ENCODE assay signal across 8 cellular contexts in genomic region chr16:48353565-48354163, GRCh38. TPM values are rescaled to one million over a fixed set of nuclear protein-coding genes. Genes with fewer than 3 reads are reported as not detected.
DNase-seq lines count a peak whose midpoint lies in the region; ATAC-seq, FAIRE-seq and TF ChIP-seq lines count a peak whose summit lies in the region.

No MANE protein-coding gene starts in this region.

- no peak overlapping the region for H3K27ac ChIP-seq in endothelial cell of umbilical vein (ENCODE audit: insufficient read depth, low read depth, low read length)

- no peaks in the 10 kb centered on the region for H3K27me3 Mint-ChIP-seq in naive thymus-derived CD8-positive, alpha-beta T cell
- no peaks in the 10 kb centered on the region for H3K27me3 Mint-ChIP-seq in stimulated activated naive CD8-positive, alpha-beta T cell treated with anti-CD3 and anti-CD28 coated beads, Interleukin-15, amount 100 ng/mL, for 72 hours

- peaks cover 6% of the 10 kb centered on the region for H3K79me2 ChIP-seq in endothelial cell of umbilical vein (ENCODE audit: control insufficient read depth, insufficient read depth, low read length)

- intact Hi-C loops in endothelial cell of umbilical vein (cut with micrococcal nuclease) = loop anchor here (1.0 kb wide), 4 partner anchors 31 to 277 kb away; no protein-coding TSS in a partner anchor

- H3K9me3 Mint-ChIP-seq in naive thymus-derived CD8-positive, alpha-beta T cell = no peaks in the 10 kb centered on the region
- no peaks in the 10 kb centered on the region for H3K9me3 Mint-ChIP-seq in stimulated activated naive CD8-positive, alpha-beta T cell treated with anti-CD3 and anti-CD28 coated beads, Interleukin-15, amount 100 ng/mL, for 72 hours

- no TSS peak for BruUV-seq in endothelial cell of umbilical vein (replicated peaks; lab: Mats Ljungman, UMichigan)

- H3K4me3 ChIP-seq in endothelial cell of umbilical vein (replicated peaks in 1 of 3; ENCODE audit: insufficient read depth in 1 of 3, low read depth in 1 of 3, low read length in 3 of 3) = no peak overlapping the region

- H3K36me3 Mint-ChIP-seq in naive thymus-derived CD8-positive, alpha-beta T cell = peaks cover 0 to 64% (median 6%) of the 10 kb centered on the region in 3 donors

- peak; percentile 33 for FAIRE-seq in endothelial cell of umbilical vein (lab: Jason Lieb, UNC)

- CTCF ChIA-PET in endothelial cell of umbilical vein (lab: Charles Lee) = interaction anchor here (0.9 to 7.8 kb wide), 13 partner anchors 9 to 275 kb away, joined by 3 to 131 read pairs (median 7); partner anchors contain the start of gene N4BP1

- no peaks in the 10 kb centered on the region for H3K9me3 ChIP-seq in endothelial cell of umbilical vein (replicated peaks; ENCODE audit: control insufficient read depth, insufficient read depth, low read length)

- H3K27ac Mint-ChIP-seq in naive thymus-derived CD8-positive, alpha-beta T cell = peak overlapping the region; percentile 43 to 87 (median 71)
- H3K27ac Mint-ChIP-seq in stimulated activated naive CD8-positive, alpha-beta T cell treated with anti-CD3 and anti-CD28 coated beads, Interleukin-15, amount 100 ng/mL, for 72 hours = peak overlapping the region in 1 of 2 donors; percentile 78

- H4K20me1 ChIP-seq in endothelial cell of umbilical vein (replicated peaks; ENCODE audit: control insufficient read depth, extremely low read depth, insufficient read depth, low read length) = no peaks in the 10 kb centered on the region

- POLR2A ChIA-PET in endothelial cell of umbilical vein (lab: Charles Lee) = interaction anchor here (0.8 kb wide), 1 partner anchor 277 kb away, joined by 10 read pairs; no protein-coding TSS in a partner anchor
- POLR2A ChIA-PET in naive thymus-derived CD8-positive, alpha-beta T cell (lab: Charles Lee) = interaction anchor here (0.6 to 1.9 kb wide), 9 partner anchors 12 to 891 kb away, joined by 3 to 11 read pairs (median 4); no protein-coding TSS in a partner anchor

- peaks cover 6 to 9% of the 10 kb centered on the region in 2 experiments for H3K36me3 ChIP-seq in endothelial cell of umbilical vein (ENCODE audit: control insufficient read depth in 2 of 2, extremely low read depth in 1 of 2, insufficient read depth in 2 of 2, low read length in 2 of 2)

- H3K4me1 ChIP-seq in endothelial cell of umbilical vein (ENCODE audit: control insufficient read depth, extremely low read depth, insufficient read depth, low read length) = no peaks in the 10 kb centered on the region

- H3K4me1 Mint-ChIP-seq in naive thymus-derived CD8-positive, alpha-beta T cell = peaks cover 6 to 15% (median 9%) of the 10 kb centered on the region in 4 donors
- H3K4me1 Mint-ChIP-seq in stimulated activated naive CD8-positive, alpha-beta T cell treated with anti-CD3 and anti-CD28 coated beads, Interleukin-15, amount 100 ng/mL, for 72 hours = peaks cover 36% of the 10 kb centered on the region

- TF ChIP-seq CTCF in AG09319 (IDR thresholded peaks at IDR 0.05; ENCODE audit: low read depth, low read length) (peak; percentile 86), endothelial cell of umbilical vein (IDR thresholded peaks at IDR 0.05; ENCODE audit: extremely low read depth in 1 of 2, insufficient read depth in 1 of 2, low read depth in 1 of 2, low read length in 2 of 2) (peak; percentile 83 to 88)

- TF ChIP-seq POLR2A in endothelial cell of umbilical vein (IDR thresholded peaks at IDR 0.05; ENCODE audit: low read depth, low read length) = no peak

- no peaks in the 10 kb centered on the region for H3K27me3 ChIP-seq in endothelial cell of umbilical vein (ENCODE audit: control insufficient read depth in 2 of 2, insufficient read depth in 2 of 2, low read length in 2 of 2)

- peak; percentile 65 for ATAC-seq in GM18870 (IDR thresholded peaks at IDR 0.05; ENCODE audit: unreplicated experiment)
- ATAC-seq in HG03469 (IDR thresholded peaks at IDR 0.05; ENCODE audit: unreplicated experiment) = peak; percentile 59
- peak; percentile 97 to 98 for ATAC-seq in naive thymus-derived CD8-positive, alpha-beta T cell
- peak; percentile 80 for ATAC-seq in stimulated activated naive CD8-positive, alpha-beta T cell treated with anti-CD3 and anti-CD28 coated beads, Interleukin-15, amount 100 ng/mL, for 72 hours

- H3K9me1 ChIP-seq in endothelial cell of umbilical vein (replicated peaks; ENCODE audit: control insufficient read depth, extremely low read depth, insufficient read depth, low read length) = no peaks in the 10 kb centered on the region

- no peak overlapping the region for H3K4me2 ChIP-seq in endothelial cell of umbilical vein (ENCODE audit: insufficient read depth, low read length)

- DNase-seq in AG09319 (ENCODE audit: extremely low read depth, low read depth) (peak; percentile 42), NOMO-1 treated with dmso at 0.1 percent for 144 hours (lab: John Stamatoyannopoulos, UW; ENCODE audit: unreplicated experiment) (peak; percentile 71), endothelial cell of umbilical vein (ENCODE audit: low read depth, low spot score) (peak; percentile 75)
- peak; percentile 23 to 47 for DNase-seq in activated CD8-positive, alpha-beta memory T cell treated with anti-CD3 and anti-CD28 coated beads for 4 hours (ENCODE audit: low read depth in 2 of 2)
- DNase-seq in naive thymus-derived CD8-positive, alpha-beta T cell = peak; percentile 42 to 85 (median 69)
- DNase-seq in stimulated activated naive CD8-positive, alpha-beta T cell treated with anti-CD3 and anti-CD28 coated beads, Interleukin-15, amount 100 ng/mL, for 72 hours = peak; percentile 66 to 67

- dilution Hi-C loops in endothelial cell of umbilical vein (cut with MboI; ENCODE audit: extremely low pct_ligation_motif_present, low sequenced_read_pairs) = no loop called here

- H3K9ac ChIP-seq in endothelial cell of umbilical vein (replicated peaks; ENCODE audit: extremely low read depth, insufficient read depth, low read length) = no peak overlapping the region

- H2AFZ ChIP-seq in endothelial cell of umbilical vein (ENCODE audit: low read depth, low read length) = no peak overlapping the region

- H3K4me3 Mint-ChIP-seq in naive thymus-derived CD8-positive, alpha-beta T cell = peak overlapping the region in 1 of 10 donors; percentile 20
- no peak overlapping the region for H3K4me3 Mint-ChIP-seq in stimulated activated naive CD8-positive, alpha-beta T cell treated with anti-CD3 and anti-CD28 coated beads, Interleukin-15, amount 100 ng/mL, for 72 hours

TF ChIP-seq in endothelial cell of umbilical vein, 7 proteins besides CTCF, POLR2A, EP300 and RAD21:
- TF ChIP-seq POLR2AphosphoS5 (IDR thresholded peaks at IDR 0.05; ENCODE audit: insufficient read depth, low read depth, low read length) = no peak
- TF ChIP-seq MYC (IDR thresholded peaks at IDR 0.05; ENCODE audit: low read depth, low read length) = no peak
- TF ChIP-seq FOS (IDR thresholded peaks at IDR 0.05; ENCODE audit: borderline replicate concordance, insufficient read depth, low read length) = no peak
- no peak for TF ChIP-seq EZH2 (IDR thresholded peaks at IDR 0.05; ENCODE audit: borderline replicate concordance, low read depth, low read length, severe bottlenecking)
- TF ChIP-seq JUN (IDR thresholded peaks at IDR 0.05; ENCODE audit: borderline replicate concordance, insufficient read depth, insufficient read length, low read depth) = no peak
- TF ChIP-seq MAX (IDR thresholded peaks at IDR 0.05; ENCODE audit: insufficient read depth, insufficient read length) = no peak
- TF ChIP-seq GATA2 (IDR thresholded peaks at IDR 0.05; ENCODE audit: insufficient read depth, insufficient read length, low read depth, low read length) = no peak

RNA-seq across cellular contexts. Expression of gene SIAH1, which starts 31.5 kb away (rescaled TPM):
- 19.9 and 21.3 TPM in 2 replicates for total RNA-seq in endothelial cell of umbilical vein
- 12.1 and 14.4 TPM in 2 replicates for polyA plus RNA-seq in endothelial cell of umbilical vein
- 15.2 and 16.2 TPM in 2 replicates for polyA plus RNA-seq in endothelial cell of umbilical vein (2011; cell fraction: cytosol; rRNA removed)
- polyA plus RNA-seq in endothelial cell of umbilical vein (2011; cell fraction: nucleus; rRNA removed) = 25.9 and 27.0 TPM in 2 replicates
- polyA plus RNA-seq in endothelial cell of umbilical vein (2012) = 15.4 and 17.7 TPM in 2 replicates
- polyA minus RNA-seq in endothelial cell of umbilical vein = 28.6 TPM in 2 replicates
- polyA minus RNA-seq in endothelial cell of umbilical vein (2011; cell fraction: cytosol; rRNA and poly(A)+ RNA removed) = 15.7 TPM
- 34.4 and 41.8 TPM in 2 replicates for polyA minus RNA-seq in endothelial cell of umbilical vein (2011; cell fraction: nucleus; rRNA and poly(A)+ RNA removed)
- total RNA-seq in naive thymus-derived CD8-positive, alpha-beta T cell = 10 to 100 TPM; 22.8 to 25.9 TPM
- polyA plus RNA-seq in naive thymus-derived CD8-positive, alpha-beta T cell = 10 to 100 TPM; 10.8 to 16.7 (median 12.0) TPM
